7 cellular contexts compared by ENCODE assay signal in genomic region chr3:10140996-10141546, GRCh38. TPM values are rescaled to one million over a fixed set of nuclear protein-coding genes. Genes with fewer than 3 reads are reported as not detected.
DNase-seq lines count a peak whose midpoint lies in the region; ATAC-seq and TF ChIP-seq lines count a peak whose summit lies in the region.

No MANE protein-coding gene starts in this region.

- H3K4me1 Mint-ChIP-seq in WTC11 = peaks cover 12% of the 10 kb centered on the region
- H3K4me1 Mint-ChIP-seq in stimulated activated memory B cell treated with anti-CD40 and anti-IgM and Interleukin-4, amounts not matched to agents 10 μg/mL and 1 μg/mL and 100 μg/mL, for 72 hours = peaks cover 27% of the 10 kb centered on the region

- H3K27ac Mint-ChIP-seq in WTC11 = no peak overlapping the region
- peak overlapping the region; percentile 89 for H3K27ac Mint-ChIP-seq in stimulated activated memory B cell treated with anti-CD40 and anti-IgM and Interleukin-4, amounts not matched to agents 10 μg/mL and 1 μg/mL and 100 μg/mL, for 72 hours

- ATAC-seq in WTC11 (peak; percentile 10), GM18517 (IDR thresholded peaks at IDR 0.05; ENCODE audit: unreplicated experiment) (no peak), GM21515 (IDR thresholded peaks at IDR 0.05; ENCODE audit: unreplicated experiment) (no peak)
- no peak for ATAC-seq in stimulated activated memory B cell treated with anti-CD40 and anti-IgM and Interleukin-4, amounts not matched to agents 10 μg/mL and 1 μg/mL and 100 μg/mL, for 72 hours

- H3K27me3 Mint-ChIP-seq in WTC11 (ENCODE audit: low read depth) = no peaks in the 10 kb centered on the region
- H3K27me3 Mint-ChIP-seq in stimulated activated memory B cell treated with anti-CD40 and anti-IgM and Interleukin-4, amounts not matched to agents 10 μg/mL and 1 μg/mL and 100 μg/mL, for 72 hours = no peaks in the 10 kb centered on the region

- H3K36me3 ChIP-seq in hepatocyte (replicated peaks; ENCODE audit: insufficient read depth, low read depth) = no peaks in the 10 kb centered on the region

- H3K9me2 ChIP-seq in hepatocyte (replicated peaks; ENCODE audit: insufficient read depth) = no peaks in the 10 kb centered on the region

- H4K20me1 ChIP-seq in hepatocyte (ENCODE audit: insufficient read depth, poor library complexity, severe bottlenecking) = peaks cover 23% of the 10 kb centered on the region

- WGBS in hepatocyte (ENCODE audit: low lambda C conversion rate, missing lambda C conversion rate) = 84% methylated on average over 23 of the region's 23 CpGs

- H3K4me3 Mint-ChIP-seq in WTC11 = peak overlapping the region; percentile 83
- peak overlapping the region; percentile 94 for H3K4me3 Mint-ChIP-seq in stimulated activated memory B cell treated with anti-CD40 and anti-IgM and Interleukin-4, amounts not matched to agents 10 μg/mL and 1 μg/mL and 100 μg/mL, for 72 hours

- H3K4me1 ChIP-seq in hepatocyte (ENCODE audit: insufficient read depth) = peaks cover 18% of the 10 kb centered on the region

- H3K4me2 ChIP-seq in hepatocyte = peak overlapping the region; percentile 92

- TF ChIP-seq CTCF in HL-60 (IDR thresholded peaks at IDR 0.05; ENCODE audit: insufficient read depth, low read length) = no peak
- TF ChIP-seq CTCF in WTC11 (IDR thresholded peaks at IDR 0.05) = no peak
- no peak for TF ChIP-seq CTCF in hepatocyte (IDR thresholded peaks at IDR 0.05; ENCODE audit: poor library complexity)

- peak overlapping the region; percentile 43 for H2AFZ ChIP-seq in hepatocyte

- H3K27ac ChIP-seq in HL-60 (replicated peaks) = peak overlapping the region; percentile 78
- peak overlapping the region; percentile 98 for H3K27ac ChIP-seq in hepatocyte

- no peak for DNase-seq in HL-60 (ENCODE audit: low read depth in 1 of 2, low spot score in 1 of 2)
- DNase-seq in WTC11 (ENCODE audit: low spot score) = no peak
- DNase-seq in hepatocyte (ENCODE audit: low spot score) = no peak
- no peak for DNase-seq in amygdala (lab: John Stamatoyannopoulos, UW)

- peaks cover 42% of the 10 kb centered on the region for H3K79me2 ChIP-seq in hepatocyte

- H3K27me3 ChIP-seq in HL-60 (ENCODE audit: insufficient read depth, poor library complexity, severe bottlenecking) (no peaks in the 10 kb centered on the region), hepatocyte (no peaks in the 10 kb centered on the region)

- POLR2A ChIA-PET in WTC11 (lab: Charles Lee) = interaction anchor here (0.6 to 1.0 kb wide), 3 partner anchors 25 to 180 kb away, joined by 3 to 5 read pairs (median 3); partner anchors contain the start of gene SEC13

- H3K4me3 ChIP-seq in HL-60 (replicated peaks; ENCODE audit: insufficient read depth, low read length) (no peak overlapping the region), hepatocyte (no peak overlapping the region)

- H3K9me3 ChIP-seq in hepatocyte (ENCODE audit: low read depth) = no peaks in the 10 kb centered on the region

- CTCF ChIA-PET in WTC11 (lab: Charles Lee) = interaction anchor here (0.5 to 1.4 kb wide), 3 partner anchors 24 to 107 kb away, joined by 4 to 6 read pairs (median 4); partner anchors contain the start of genes IRAK2 and TATDN2

- H3K9me3 Mint-ChIP-seq in WTC11 = peaks cover under 1% of the 10 kb centered on the region
- H3K9me3 Mint-ChIP-seq in stimulated activated memory B cell treated with anti-CD40 and anti-IgM and Interleukin-4, amounts not matched to agents 10 μg/mL and 1 μg/mL and 100 μg/mL, for 72 hours = no peaks in the 10 kb centered on the region

- peaks cover 13% of the 10 kb centered on the region for H3K36me3 Mint-ChIP-seq in WTC11
- peaks cover 16% of the 10 kb centered on the region for H3K36me3 Mint-ChIP-seq in stimulated activated memory B cell treated with anti-CD40 and anti-IgM and Interleukin-4, amounts not matched to agents 10 μg/mL and 1 μg/mL and 100 μg/mL, for 72 hours

TF ChIP-seq in WTC11, 78 proteins besides CTCF, POLR2A, EP300 and RAD21:
- TF ChIP-seq PRDM15 (CRISPR knock-in tag; IDR thresholded peaks at IDR 0.05) (no peak), NFE2L1 (CRISPR knock-in tag; IDR thresholded peaks at IDR 0.05) (no peak), USF1 (CRISPR knock-in tag; IDR thresholded peaks at IDR 0.05) (no peak), GRHL2 (CRISPR knock-in tag; IDR thresholded peaks at IDR 0.05; ENCODE audit: insufficient replicate concordance, severe bottlenecking) (no peak), ZNF121 (CRISPR knock-in tag; IDR thresholded peaks at IDR 0.05) (no peak), GABPB1 (CRISPR knock-in tag; IDR thresholded peaks at IDR 0.05) (no peak), JUN (CRISPR knock-in tag; IDR thresholded peaks at IDR 0.05) (no peak), ZBTB21 (CRISPR knock-in tag; IDR thresholded peaks at IDR 0.05; ENCODE audit: borderline replicate concordance) (no peak), CREB1 (CRISPR knock-in tag; IDR thresholded peaks at IDR 0.05) (no peak), ZNF263 (CRISPR knock-in tag; IDR thresholded peaks at IDR 0.05; ENCODE audit: low read depth) (no peak)
- TF ChIP-seq, protein P1, sequence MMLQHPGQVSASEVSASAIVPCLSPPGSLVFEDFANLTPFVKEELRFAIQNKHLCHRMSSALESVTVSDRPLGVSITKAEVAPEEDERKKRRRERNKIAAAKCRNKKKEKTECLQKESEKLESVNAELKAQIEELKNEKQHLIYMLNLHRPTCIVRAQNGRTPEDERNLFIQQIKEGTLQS (CRISPR knock-in tag; conservative IDR thresholded peaks at IDR 0.05) = no peak
- TF ChIP-seq, protein P2, sequence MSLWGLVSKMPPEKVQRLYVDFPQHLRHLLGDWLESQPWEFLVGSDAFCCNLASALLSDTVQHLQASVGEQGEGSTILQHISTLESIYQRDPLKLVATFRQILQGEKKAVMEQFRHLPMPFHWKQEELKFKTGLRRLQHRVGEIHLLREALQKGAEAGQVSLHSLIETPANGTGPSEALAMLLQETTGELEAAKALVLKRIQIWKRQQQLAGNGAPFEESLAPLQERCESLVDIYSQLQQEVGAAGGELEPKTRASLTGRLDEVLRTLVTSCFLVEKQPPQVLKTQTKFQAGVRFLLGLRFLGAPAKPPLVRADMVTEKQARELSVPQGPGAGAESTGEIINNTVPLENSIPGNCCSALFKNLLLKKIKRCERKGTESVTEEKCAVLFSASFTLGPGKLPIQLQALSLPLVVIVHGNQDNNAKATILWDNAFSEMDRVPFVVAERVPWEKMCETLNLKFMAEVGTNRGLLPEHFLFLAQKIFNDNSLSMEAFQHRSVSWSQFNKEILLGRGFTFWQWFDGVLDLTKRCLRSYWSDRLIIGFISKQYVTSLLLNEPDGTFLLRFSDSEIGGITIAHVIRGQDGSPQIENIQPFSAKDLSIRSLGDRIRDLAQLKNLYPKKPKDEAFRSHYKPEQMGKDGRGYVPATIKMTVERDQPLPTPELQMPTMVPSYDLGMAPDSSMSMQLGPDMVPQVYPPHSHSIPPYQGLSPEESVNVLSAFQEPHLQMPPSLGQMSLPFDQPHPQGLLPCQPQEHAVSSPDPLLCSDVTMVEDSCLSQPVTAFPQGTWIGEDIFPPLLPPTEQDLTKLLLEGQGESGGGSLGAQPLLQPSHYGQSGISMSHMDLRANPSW (CRISPR knock-in tag; conservative IDR thresholded peaks at IDR 0.05; ENCODE audit: low read depth) = no peak
- TF ChIP-seq, protein P3, sequence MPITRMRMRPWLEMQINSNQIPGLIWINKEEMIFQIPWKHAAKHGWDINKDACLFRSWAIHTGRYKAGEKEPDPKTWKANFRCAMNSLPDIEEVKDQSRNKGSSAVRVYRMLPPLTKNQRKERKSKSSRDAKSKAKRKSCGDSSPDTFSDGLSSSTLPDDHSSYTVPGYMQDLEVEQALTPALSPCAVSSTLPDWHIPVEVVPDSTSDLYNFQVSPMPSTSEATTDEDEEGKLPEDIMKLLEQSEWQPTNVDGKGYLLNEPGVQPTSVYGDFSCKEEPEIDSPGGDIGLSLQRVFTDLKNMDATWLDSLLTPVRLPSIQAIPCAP (CRISPR knock-in tag; IDR thresholded peaks at IDR 0.05) = no peak
TF ChIP-seq in WTC11: peak in this region for 0.

RNA-seq across cellular contexts. Expression of gene VHL, which starts 0.5 kb away (rescaled TPM):
- 49.5 to 51.3 TPM (median 50.7 TPM) in 3 replicates for total RNA-seq in WTC11 (2021)
- 54.3 and 57.9 TPM in 2 replicates for total RNA-seq in hepatocyte
- 21.8 and 32.1 TPM in 2 replicates for polyA plus RNA-seq in hepatocyte

RNA-seq across cellular contexts. Expression of gene IRAK2, which starts 23.6 kb away (rescaled TPM):
- total RNA-seq in WTC11 (2021) = 0.71 to 1.4 TPM (median 0.73 TPM) in 3 replicates
- total RNA-seq in hepatocyte = 3.7 and 4.0 TPM in 2 replicates
- polyA plus RNA-seq in hepatocyte = 2.3 and 2.5 TPM in 2 replicates

RNA-seq across cellular contexts. Expression of gene BRK1, which starts 25.6 kb away (rescaled TPM):
- total RNA-seq in WTC11 (2021) (107 to 121 TPM (median 117 TPM) in 3 replicates), hepatocyte (105 and 112 TPM in 2 replicates)
- 186 and 188 TPM in 2 replicates for polyA plus RNA-seq in hepatocyte

RNA-seq across cellular contexts. Expression of gene FANCD2OS, which starts 33.0 kb away (rescaled TPM):
- total RNA-seq in WTC11 (2021) (not detected in 3 replicates), hepatocyte (not detected in 2 replicates)
- not detected in 2 replicates for polyA plus RNA-seq in hepatocyte
